Comparison of ENCODE assay signal across 18 cellular contexts in genomic region chr16:59213952-59214351, GRCh38.
A peak's percentile ranks its signal among the peaks of the same experiment; 100 is the strongest.
DNase-seq lines count a peak whose midpoint lies in the region; ATAC-seq, FAIRE-seq and TF ChIP-seq lines count a peak whose summit lies in the region.
"Had no signal": no experiment of that assay in that cellular context is flagged by ENCODE, and none has a peak within 500 bp of the region (broad histone marks: within the 10 kb centered on the region; RNA-seq: fewer than 3 reads in every experiment).

No MANE protein-coding gene starts in this region.

- peak; percentile 50 for DNase-seq in EH (ENCODE audit: low read depth)
- peak; percentile 10 for DNase-seq in KG1 (lab: John Stamatoyannopoulos, UW)
- peak; percentile 85 for DNase-seq in NOMO-1 treated with DMSO at 0.1 percent for 48 hours (lab: John Stamatoyannopoulos, UW; ENCODE audit: unreplicated experiment)
- DNase-seq in astrocyte (ENCODE audit: low read depth), result peak; percentile 71
- no peak for DNase-seq in Right ventricle myocardium inferior (ENCODE audit: missing footprints)
- no peak for DNase-seq in NCI-H526 treated with DMSO at 0.1 percent for 48 hours (lab: John Stamatoyannopoulos, UW)
- no peak for DNase-seq in mucosa of descending colon
- no peak for DNase-seq in iPS-NIHi7 (ENCODE audit: extremely low spot score)
- DNase-seq: ACHN, AML-193, COR-L47, H7, IMR-90, NCI-H1105, NCI-H1694, NCI-H510A treated with DMSO at 0.1 percent for 48 hours, SJCRH30 had no signal

- TF ChIP-seq CTCF in astrocyte (IDR thresholded peaks at IDR 0.05; ENCODE audit: insufficient read depth, low read depth, low read length) (no peak), mucosa of descending colon (IDR thresholded peaks at IDR 0.05) (no peak)

- ATAC-seq in Right ventricle myocardium inferior (no peak), mucosa of descending colon (no peak)

- no peak overlapping the region for H3K4me2 ChIP-seq in astrocyte (ENCODE audit: low read length)

- H3K9me3 ChIP-seq in astrocyte (ENCODE audit: insufficient read depth, low read depth, low read length) (no peaks in the 10 kb centered on the region), mucosa of descending colon (peaks cover 39% of the 10 kb centered on the region)
- H3K9me3 ChIP-seq: SJCRH30 had no signal

- H4K20me1 ChIP-seq in astrocyte (ENCODE audit: insufficient read depth, low read length), result no peaks in the 10 kb centered on the region

- no peaks in the 10 kb centered on the region for H3K79me2 ChIP-seq in astrocyte (ENCODE audit: insufficient read depth, low read length)

- peaks cover 22% of the 10 kb centered on the region for H3K4me1 ChIP-seq in astrocyte (ENCODE audit: insufficient read depth, low read length)
- no peaks in the 10 kb centered on the region for H3K4me1 ChIP-seq in mucosa of descending colon (ENCODE audit: low read depth)

- H3K27me3 Mint-ChIP-seq in astrocyte (ENCODE audit: low read depth, unreplicated experiment), result peaks cover under 1% of the 10 kb centered on the region

- no peak overlapping the region for H3K4me3 ChIP-seq in astrocyte (ENCODE audit: insufficient read depth, low read depth, low read length)
- no peak overlapping the region for H3K4me3 ChIP-seq in mucosa of descending colon
- H3K4me3 ChIP-seq: SJCRH30 had no signal

- no peaks in the 10 kb centered on the region for H3K36me3 Mint-ChIP-seq in astrocyte (ENCODE audit: low read depth, unreplicated experiment)

- H3K27ac ChIP-seq in astrocyte (ENCODE audit: low read depth, low read length), result no peak overlapping the region
- H3K27ac ChIP-seq: RWPE1, SJCRH30 had no signal

- H3K27me3 ChIP-seq in astrocyte (ENCODE audit: insufficient read depth, low read length), result no peaks in the 10 kb centered on the region
- H3K27me3 ChIP-seq: SJCRH30 had no signal

- no peak overlapping the region for H3K4me3 Mint-ChIP-seq in astrocyte (ENCODE audit: unreplicated experiment)

- no peak overlapping the region for H2AFZ ChIP-seq in astrocyte (ENCODE audit: low read depth, low read length)

- H3K27ac Mint-ChIP-seq in astrocyte (ENCODE audit: unreplicated experiment), result no peak overlapping the region

- H3K9me3 Mint-ChIP-seq in astrocyte (ENCODE audit: unreplicated experiment), result peaks cover 4% of the 10 kb centered on the region

- peaks cover 25% of the 10 kb centered on the region for H3K4me1 Mint-ChIP-seq in astrocyte (ENCODE audit: low read depth, unreplicated experiment)

- H3K36me3 ChIP-seq in astrocyte (ENCODE audit: insufficient read depth, low read length), result no peaks in the 10 kb centered on the region
- no peaks in the 10 kb centered on the region for H3K36me3 ChIP-seq in mucosa of descending colon (ENCODE audit: low read depth)
- H3K36me3 ChIP-seq: SJCRH30 had no signal

- intact Hi-C loops in Right ventricle myocardium inferior (cut with DNase I) (no loop called here), mucosa of descending colon (cut with DNase I, micrococcal nuclease) (no loop called here)

- no peak overlapping the region for H3K9ac ChIP-seq in astrocyte (ENCODE audit: low read length)

- no peak for FAIRE-seq in astrocyte (lab: Jason Lieb, UNC)

Comparison
In these comparisons a context has a peak if more than half of its experiments do, and no peak if none do; other contexts are left out.
1. DNase-seq: peak in EH (single experiment), KG1 (single experiment), NOMO-1 treated with DMSO at 0.1 percent for 48 hours (single experiment) and astrocyte (single experiment); none in Right ventricle myocardium inferior (single experiment), NCI-H526 treated with DMSO at 0.1 percent for 48 hours (single experiment), mucosa of descending colon (0 of 3) and iPS-NIHi7 (single experiment).